In the genomic region with DNA sequence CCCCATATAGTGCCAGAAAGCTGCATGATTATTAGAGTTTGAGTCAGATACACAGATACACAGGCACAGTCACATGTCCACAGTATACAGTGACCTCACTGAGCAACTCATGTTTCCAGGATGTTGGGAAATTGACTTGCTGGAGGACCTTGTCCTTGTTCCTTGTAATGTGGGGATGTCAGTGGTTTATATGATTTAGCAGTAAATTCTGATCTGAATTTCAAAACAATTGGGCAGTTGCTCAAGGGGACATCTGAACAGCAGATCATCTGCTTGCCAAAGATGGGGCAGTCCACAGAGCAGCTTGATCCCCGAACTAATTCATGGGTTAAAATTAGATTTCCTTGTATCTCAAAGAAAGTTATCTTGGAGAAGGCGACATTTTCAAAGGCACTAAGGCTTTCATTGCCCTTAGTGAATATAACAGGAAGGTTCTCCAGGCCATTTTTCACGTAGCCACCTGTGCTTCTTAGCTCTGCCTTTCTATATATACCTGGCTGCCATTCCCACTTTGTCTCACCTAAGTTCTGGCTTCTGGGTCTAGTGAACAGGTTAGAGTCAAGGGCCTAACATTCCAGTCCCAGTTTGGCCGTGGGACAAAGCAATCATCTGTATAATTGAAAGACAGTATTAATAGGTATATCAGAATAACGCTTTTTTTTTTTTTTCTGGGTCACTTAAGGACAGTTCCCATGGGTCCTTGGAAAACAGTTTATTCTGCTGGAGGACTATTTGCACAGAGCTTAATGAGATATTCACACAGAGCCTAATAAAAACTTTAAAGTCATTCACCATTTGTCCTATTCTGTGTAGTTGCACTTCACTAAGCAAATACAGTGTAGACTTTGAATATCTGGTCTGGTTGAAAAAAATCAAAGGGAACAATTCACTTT, we compare ENCODE assay signal across 8 cellular contexts.
DNase-seq lines count a peak whose midpoint lies in the region; ATAC-seq and TF ChIP-seq lines count a peak whose summit lies in the region.

No MANE protein-coding gene starts in this region.

- TF ChIP-seq CTCF in AG04450 (IDR thresholded peaks at IDR 0.05; ENCODE audit: low read depth, low read length) (no peak), LNCaP clone FGC (IDR thresholded peaks at IDR 0.05; ENCODE audit: control insufficient read depth, extremely low read depth, insufficient read depth) (no peak), MCF 10A (IDR thresholded peaks at IDR 0.05; ENCODE audit: unreplicated experiment) (no peak), lower lobe of right lung (IDR thresholded peaks at IDR 0.05) (no peak)

- H3K4me3 Mint-ChIP-seq in MCF 10A (ENCODE audit: unreplicated experiment), result no peak overlapping the region

- no peak overlapping the region for H3K4me3 ChIP-seq in AG04450 (ENCODE audit: low read depth, low read length)
- H3K4me3 ChIP-seq in LNCaP clone FGC (ENCODE audit: low read depth, low read length), result no peak overlapping the region
- H3K4me3 ChIP-seq in lower lobe of right lung, result no peak overlapping the region

- H3K27me3 ChIP-seq in AG04450 (ENCODE audit: control insufficient read depth, insufficient read depth, low read length) (no peaks in the 10 kb centered on the region), lower lobe of right lung (ENCODE audit: low read depth) (no peaks in the 10 kb centered on the region)

- H3K27me3 Mint-ChIP-seq in MCF 10A (ENCODE audit: insufficient read depth, unreplicated experiment), result no peaks in the 10 kb centered on the region

- DNase-seq in AG04450 (ENCODE audit: low read depth, low spot score) (peak; percentile 77), LNCaP clone FGC (ENCODE audit: low read depth) (peak; percentile 98), MCF 10A (ENCODE audit: unreplicated experiment) (peak; percentile 86), lower lobe of right lung (no peak), KBM-7 (no peak)
- no peak for DNase-seq in stimulated activated CD4-positive, alpha-beta T cell treated with anti-CD3 and anti-CD28 coated beads, Interleukin-2, amount 100 ng/mL, for 48 hours
- DNase-seq in activated CD4-positive, alpha-beta T cell treated with anti-CD3 and anti-CD28 coated beads for 48 hours, result no peak

- no peaks in the 10 kb centered on the region for H3K36me3 ChIP-seq in lower lobe of right lung

- H3K9me3 Mint-ChIP-seq in MCF 10A (ENCODE audit: unreplicated experiment), result no peaks in the 10 kb centered on the region

- peaks cover 16% of the 10 kb centered on the region for H3K4me1 ChIP-seq in lower lobe of right lung

- POLR2A ChIA-PET in AG04450 (lab: Yijun Ruan, JAX), result interaction anchor here (0.7 to 1.6 kb wide), 2 partner anchors 65 to 329 kb away, joined by 4 to 11 read pairs; a partner anchor contains a TSS
- POLR2A ChIA-PET in MCF 10A (lab: Yijun Ruan, JAX), result interaction anchor here (0.8 to 2.1 kb wide), 10 partner anchors 9 to 131 kb away, joined by 3 to 10 read pairs (median 4); a partner anchor contains a TSS

- CTCF ChIA-PET in AG04450 (lab: Charles Lee), result interaction anchor here (1.1 to 1.4 kb wide), 3 partner anchors 8 to 95 kb away, joined by 3 to 10 read pairs (median 4); no protein-coding TSS in a partner anchor
- CTCF ChIA-PET in MCF 10A (lab: Yijun Ruan, JAX), result interaction anchor here (0.6 to 2.6 kb wide), 6 partner anchors 9 to 115 kb away, joined by 3 to 26 read pairs (median 6); no protein-coding TSS in a partner anchor

- H3K36me3 Mint-ChIP-seq in MCF 10A (ENCODE audit: insufficient read depth, unreplicated experiment), result peaks cover 17% of the 10 kb centered on the region

- peaks cover 12% of the 10 kb centered on the region for H3K4me1 Mint-ChIP-seq in MCF 10A (ENCODE audit: insufficient read depth, unreplicated experiment)

- peak overlapping the region; percentile 85 for H3K27ac ChIP-seq in AG04450 (ENCODE audit: low read depth, low read length)
- peak overlapping the region; percentile 73 for H3K27ac ChIP-seq in lower lobe of right lung

- in situ Hi-C loops in KBM-7 (cut with MboI; ENCODE audit: low pct_unique_long_range_greater_than_20kb, low sequenced_read_pairs), result no loop called here

- peak; percentile 91 to 93 for ATAC-seq in lower lobe of right lung
- ATAC-seq in GM18907 (IDR thresholded peaks at IDR 0.05; ENCODE audit: unreplicated experiment), result no peak

- H3K27ac Mint-ChIP-seq in MCF 10A (ENCODE audit: low read depth, unreplicated experiment), result peak overlapping the region; percentile 96

- intact Hi-C loops in MCF 10A (cut with micrococcal nuclease) (no loop called here), lower lobe of right lung (cut with DNase I) (no loop called here)

- no TSS peak for BruUV-seq in MCF 10A (replicated peaks; lab: Mats Ljungman, UMichigan)

- no peaks in the 10 kb centered on the region for H3K9me3 ChIP-seq in AG04450 (ENCODE audit: control insufficient read depth, insufficient read depth, low read length)
- H3K9me3 ChIP-seq in lower lobe of right lung, result no peaks in the 10 kb centered on the region

Comparison
In these comparisons a context has a peak if more than half of its experiments do, and no peak if none do; other contexts are left out.
1. DNase-seq: peak in AG04450 (single experiment), LNCaP clone FGC (single experiment) and MCF 10A (single experiment); none in lower lobe of right lung (single experiment), stimulated activated CD4-positive, alpha-beta T cell treated with anti-CD3 and anti-CD28 coated beads, Interleukin-2, amount 100 ng/mL, for 48 hours (0 of 2), KBM-7 (single experiment) and activated CD4-positive, alpha-beta T cell treated with anti-CD3 and anti-CD28 coated beads for 48 hours (single experiment).